Comparison of ENCODE assay signal across 1 cellular context in genomic region chr5:127028822-127029457, GRCh38.
TF ChIP-seq lines count a peak whose summit lies in the region.

No MANE protein-coding gene starts in this region.

TF ChIP-seq in K562, 482 proteins besides CTCF, POLR2A, EP300 and RAD21 (continued from another document):
- TF ChIP-seq UBTF (IDR thresholded peaks at IDR 0.05; ENCODE audit: borderline replicate concordance in 1 of 2, low read depth in 2 of 2, low read length in 2 of 2) = 0 out of 4 replicates have a peak, but pooled peaks of 1 of the 2 experiments have one; percentile 29
- TF ChIP-seq AFF1 (IDR thresholded peaks at IDR 0.05; ENCODE audit: low read depth in 1 of 2, partially characterized antibody in 2 of 2) = peak in 1 of 2 experiments; percentile 44
- no peak for TF ChIP-seq ZNF57 (CRISPR knock-in tag; IDR thresholded peaks at IDR 0.05)
- TF ChIP-seq SETDB1 (IDR thresholded peaks at IDR 0.05; ENCODE audit: low read length) = no peak
- TF ChIP-seq EP400 (IDR thresholded peaks at IDR 0.05) = peak; percentile 29; the same call in 1 of the 2 replicates
- no peak for TF ChIP-seq ZNF277 (CRISPR knock-in tag; IDR thresholded peaks at IDR 0.05; ENCODE audit: borderline replicate concordance)
- TF ChIP-seq CHAMP1 (IDR thresholded peaks at IDR 0.05) = 0 out of 2 replicates have a peak, but pooled peaks have one; percentile 45
- TF ChIP-seq NCOR1 (IDR thresholded peaks at IDR 0.05) = 0 out of 2 replicates have a peak, but pooled peaks have one; percentile 19
- TF ChIP-seq ZNF668 (CRISPR knock-in tag; IDR thresholded peaks at IDR 0.05) = 0 out of 2 replicates have a peak, but pooled peaks have one; percentile 18
- TF ChIP-seq XRCC4 (IDR thresholded peaks at IDR 0.05; ENCODE audit: extremely low read depth, insufficient read depth, insufficient read length) = no peak
- 0 out of 2 replicates have a peak, but pooled peaks have one; percentile 35 for TF ChIP-seq TFAP4 (CRISPR knock-in tag; IDR thresholded peaks at IDR 0.05; ENCODE audit: borderline replicate concordance)
- peak; percentile 42; the same call in 1 of the 2 replicates for TF ChIP-seq ZBTB40 (IDR thresholded peaks at IDR 0.05)
- TF ChIP-seq ZBTB40 (CRISPR knock-in tag; IDR thresholded peaks at IDR 0.05) = no peak
- TF ChIP-seq SIN3A (IDR thresholded peaks at IDR 0.05; ENCODE audit: borderline replicate concordance in 2 of 2, control insufficient read depth in 1 of 2, low read depth in 2 of 2, low read length in 2 of 2) = no peak
- TF ChIP-seq ZSCAN29 (IDR thresholded peaks at IDR 0.05) = no peak
- no peak for TF ChIP-seq JUND (IDR thresholded peaks at IDR 0.05; ENCODE audit: borderline replicate concordance, low read depth, low read length)
- TF ChIP-seq JUND (tag; IDR thresholded peaks at IDR 0.05; ENCODE audit: borderline replicate concordance, low read depth, low read length) = 0 out of 3 replicates have a peak, but pooled peaks have one; percentile 19
- TF ChIP-seq ZNF584 (CRISPR knock-in tag; IDR thresholded peaks at IDR 0.05; ENCODE audit: low read depth) = no peak
- TF ChIP-seq ETV6 (IDR thresholded peaks at IDR 0.05; ENCODE audit: borderline replicate concordance in 1 of 2, low read depth in 2 of 2, low read length in 1 of 2) = no peak
- TF ChIP-seq ETV6 (CRISPR knock-in tag; IDR thresholded peaks at IDR 0.05; ENCODE audit: borderline replicate concordance) = no peak
- TF ChIP-seq MXD1 (CRISPR knock-in tag; IDR thresholded peaks at IDR 0.05; ENCODE audit: borderline replicate concordance, poor library complexity, severe bottlenecking) = no peak
- TF ChIP-seq SMC3 (conservative IDR thresholded peaks at IDR 0.05; ENCODE audit: insufficient read depth, low read depth, low read length) = no peak
- no peak for TF ChIP-seq RBM14 (IDR thresholded peaks at IDR 0.05; ENCODE audit: borderline replicate concordance, insufficient read depth, low read depth, low read length)
- 0 out of 2 replicates have a peak, but pooled peaks have one; percentile 55 for TF ChIP-seq THRAP3 (IDR thresholded peaks at IDR 0.05; ENCODE audit: borderline replicate concordance)
- TF ChIP-seq BRF1 (IDR thresholded peaks at IDR 0.05; ENCODE audit: borderline replicate concordance, extremely low read depth, insufficient read length) = no peak
